In genomic region chr16:54030451-54030850, GRCh38 we compare ENCODE assay signal across 19 cellular contexts.
"Had no signal": no experiment of that assay in that cellular context is flagged by ENCODE, and none has a peak within 500 bp of the region (broad histone marks: within the 10 kb centered on the region; RNA-seq: fewer than 3 reads in every experiment).

No MANE protein-coding gene starts in this region.

- H3K27me3 ChIP-seq: heart right ventricle, right lobe of liver, transverse colon, uterus had no signal

- H3K27ac ChIP-seq: heart right ventricle, right lobe of liver, transverse colon, uterus had no signal

- H3K4me3 ChIP-seq: heart right ventricle, right lobe of liver, transverse colon, uterus had no signal

- H3K9me3 ChIP-seq: uterus had no signal

- ATAC-seq: activated T-cell treated with anti-CD3 and anti-CD28 coated beads, Interleukin-2, amount 50 U/mL, for 4 hours; effector memory CD8-positive, alpha-beta T cell; heart right ventricle; left cardiac atrium; right lobe of liver; stimulated activated memory B cell treated with anti-CD40 and anti-IgM and Interleukin-4, amounts not matched to agents 10 μg/mL and 1 μg/mL and 100 μg/mL, for 72 hours had no signal

- DNase-seq: activated CD4-positive, alpha-beta T cell treated with anti-CD3 and anti-CD28 coated beads for 4 hours; activated CD4-positive, alpha-beta T cell treated with anti-CD3 and anti-CD28 coated beads, Interleukin-2, amount 50 U/mL, for 48 hours; activated CD4-positive, CD25-positive, alpha-beta regulatory T cell; activated CD8-positive, alpha-beta memory T cell treated with anti-CD3 and anti-CD28 coated beads, Interleukin-2, amount 50 U/mL, for 48 hours; activated naive CD4-positive, alpha-beta T cell treated with Interleukin-2 at 50 U/mL for 16 hours; activated naive CD8-positive, alpha-beta T cell treated with anti-CD3 and anti-CD28 coated beads for 36 hours; activated T-cell treated with anti-CD3 and anti-CD28 coated beads, Interleukin-2, amount 50 U/mL, for 4 hours; effector memory CD8-positive, alpha-beta T cell; heart right ventricle; islet precursor cell; left cardiac atrium; nucleus accumbens; right lobe of liver; small intestine; stimulated activated CD4-positive, alpha-beta T cell treated with anti-CD3 and anti-CD28 coated beads, Interleukin-15, amount 100 ng/mL, for 24 hours; T1000; transverse colon; uterus had no signal

- H3K36me3 ChIP-seq: heart right ventricle, uterus had no signal

- H3K4me1 ChIP-seq: right lobe of liver, transverse colon, uterus had no signal
